8 cellular contexts compared by ENCODE assay signal in genomic region chr2:10043256-10043905, GRCh38. TPM values are rescaled to one million over a fixed set of nuclear protein-coding genes. Genes with fewer than 3 reads are reported as not detected.
A peak's percentile ranks its signal among the peaks of the same experiment; 100 is the strongest.
DNase-seq lines count a peak whose midpoint lies in the region; TF ChIP-seq lines count a peak whose summit lies in the region.

Gene KLF11, plus strand, starts transcription at chr2:10043550. Its CDS starts 167 bp downstream, at chr2:10043717.

- intact Hi-C loops in left ventricle myocardium inferior (cut with micrococcal nuclease) (no loop called here), transverse colon (cut with DNase I; ENCODE audit: low total_unique reads) (loop anchor here (1.0 kb wide), 1 partner anchor 36 kb away; no protein-coding TSS in a partner anchor)

- H3K36me3 Mint-ChIP-seq in HFFc6 (ENCODE audit: low read depth), result no peaks in the 10 kb centered on the region
- H3K36me3 Mint-ChIP-seq in T-helper 1 cell treated with Interleukin-12 subunit alpha and Interleukin-12 subunit beta and Interleukin-4 antibody, amounts not matched to agents 30 μg/mL and 1 μg/mL, for 36 hours (ENCODE audit: low read depth), result peaks cover 13% of the 10 kb centered on the region
- peaks cover 7% of the 10 kb centered on the region for H3K36me3 Mint-ChIP-seq in progenitor cell of endocrine pancreas (ENCODE audit: insufficient read depth)

- H3K36me3 ChIP-seq in left ventricle myocardium inferior, result peaks cover 23% of the 10 kb centered on the region
- H3K36me3 ChIP-seq in transverse colon, result no peaks in the 10 kb centered on the region

- TF ChIP-seq POLR2A in transverse colon (IDR thresholded peaks at IDR 0.05), result no peak

- peak; percentile 76 for DNase-seq in GF-D8 (lab: John Stamatoyannopoulos, UW)
- DNase-seq in HFFc6, result peak; percentile 65
- peak; percentile 5 for DNase-seq in NCI-H1105 (lab: John Stamatoyannopoulos, UW)
- DNase-seq in amniotic stem cell (lab: John Stamatoyannopoulos, UW), result peak; percentile 70
- peak; percentile 95 for DNase-seq in left ventricle myocardium inferior
- peak; percentile 60 for DNase-seq in progenitor cell of endocrine pancreas (ENCODE audit: low spot score, unreplicated experiment)
- peak; percentile 94 for DNase-seq in transverse colon

- H3K4me3 ChIP-seq in left ventricle myocardium inferior, result peak within 1 kb of the TSS; percentile 70
- peak within 1 kb of the TSS; percentile 56 to 71 (median 63) for H3K4me3 ChIP-seq in transverse colon

- peak within 1 kb of the TSS; percentile 89 for H3K4me3 Mint-ChIP-seq in HFFc6
- H3K4me3 Mint-ChIP-seq in T-helper 1 cell treated with Interleukin-12 subunit alpha and Interleukin-12 subunit beta and Interleukin-4 antibody, amounts not matched to agents 30 μg/mL and 1 μg/mL, for 36 hours, result peak within 1 kb of the TSS; percentile 88
- H3K4me3 Mint-ChIP-seq in progenitor cell of endocrine pancreas (ENCODE audit: low read depth), result peak within 1 kb of the TSS; percentile 69

- H3K9me3 Mint-ChIP-seq in HFFc6 (no peaks in the 10 kb centered on the region; the same call in 1 of the 2 replicates), progenitor cell of endocrine pancreas (ENCODE audit: low read depth) (peaks cover 5% of the 10 kb centered on the region)
- H3K9me3 Mint-ChIP-seq in T-helper 1 cell treated with Interleukin-12 subunit alpha and Interleukin-12 subunit beta and Interleukin-4 antibody, amounts not matched to agents 30 μg/mL and 1 μg/mL, for 36 hours, result no peaks in the 10 kb centered on the region

- H3K4me1 Mint-ChIP-seq in HFFc6 (ENCODE audit: low read depth) (peaks cover 13% of the 10 kb centered on the region), progenitor cell of endocrine pancreas (ENCODE audit: low read depth) (peaks cover 4% of the 10 kb centered on the region)
- peaks cover 17% of the 10 kb centered on the region for H3K4me1 Mint-ChIP-seq in T-helper 1 cell treated with Interleukin-12 subunit alpha and Interleukin-12 subunit beta and Interleukin-4 antibody, amounts not matched to agents 30 μg/mL and 1 μg/mL, for 36 hours (ENCODE audit: low read depth)

- TF ChIP-seq EP300 in transverse colon (IDR thresholded peaks at IDR 0.05; ENCODE audit: low read depth), result peak; percentile 81

- TF ChIP-seq CTCF in HFFc6 (IDR thresholded peaks at IDR 0.05) (no peak), left ventricle myocardium inferior (IDR thresholded peaks at IDR 0.05; ENCODE audit: borderline replicate concordance) (no peak), progenitor cell of endocrine pancreas (IDR thresholded peaks at IDR 0.05; ENCODE audit: unreplicated experiment) (no peak), transverse colon (IDR thresholded peaks at IDR 0.05) (no peak)

- H3K27me3 ChIP-seq in left ventricle myocardium inferior (ENCODE audit: low read depth) (no peaks in the 10 kb centered on the region), transverse colon (no peaks in the 10 kb centered on the region)

- H3K27ac ChIP-seq in left ventricle myocardium inferior (replicated peaks) (peak within 1 kb of the TSS; percentile 100), transverse colon (peak within 1 kb of the TSS; percentile 96 to 99 (median 97))

- H3K9me3 ChIP-seq in left ventricle myocardium inferior (replicated peaks) (no peaks in the 10 kb centered on the region), transverse colon (no peaks in the 10 kb centered on the region)

- WGBS in transverse colon (ENCODE audit: low coverage in 1 of 2), 2 donors, result 0% methylated on average over 22 of the region's 104 CpGs; no CpG with 5 or more reads in 1 of the 2 donors

- H3K27me3 Mint-ChIP-seq in HFFc6 (ENCODE audit: insufficient read depth), result peaks cover 5% of the 10 kb centered on the region
- H3K27me3 Mint-ChIP-seq in T-helper 1 cell treated with Interleukin-12 subunit alpha and Interleukin-12 subunit beta and Interleukin-4 antibody, amounts not matched to agents 30 μg/mL and 1 μg/mL, for 36 hours (ENCODE audit: low read depth), result peaks cover 35% of the 10 kb centered on the region
- peaks cover 57% of the 10 kb centered on the region for H3K27me3 Mint-ChIP-seq in progenitor cell of endocrine pancreas

- H3K4me1 ChIP-seq in left ventricle myocardium inferior, result peaks cover 89% of the 10 kb centered on the region
- peaks cover 19 to 55% (median 39%) of the 10 kb centered on the region in 4 donors for H3K4me1 ChIP-seq in transverse colon

- in situ Hi-C loops in transverse colon (cut with MboI; ENCODE audit: low pct_ligation_motif_present in 1 of 4, low pct_unique_long_range_greater_than_20kb in 1 of 4, low sequenced_read_pairs in 3 of 4), result loop anchor here in 2 of 4 donors (10.0 kb wide), 1 partner anchor 239 kb away; no protein-coding TSS in a partner anchor

- peak within 1 kb of the TSS; percentile 95 for H3K27ac Mint-ChIP-seq in HFFc6
- peak within 1 kb of the TSS; percentile 80 for H3K27ac Mint-ChIP-seq in T-helper 1 cell treated with Interleukin-12 subunit alpha and Interleukin-12 subunit beta and Interleukin-4 antibody, amounts not matched to agents 30 μg/mL and 1 μg/mL, for 36 hours
- peak within 1 kb of the TSS; percentile 91 for H3K27ac Mint-ChIP-seq in progenitor cell of endocrine pancreas

RNA-seq across cellular contexts. Expression of gene KLF11, which starts in this region (rescaled TPM):
- 1 to 10 TPM; 2.8 to 3.9 (median 3.6) TPM for total RNA-seq in HFFc6 (2021; fragmentation: NEBNext Ultra II Directional; extraction: Animal tissue kit (Norgen Biotek cat#: 25700))
- total RNA-seq in left ventricle myocardium inferior, result 20.8 TPM
- 3.5 and 4.6 TPM in 2 replicates for total RNA-seq in progenitor cell of endocrine pancreas
- total RNA-seq in transverse colon, result 10 to 100 TPM in 2 of 4 donors, 1 to 10 TPM in 2; 6.6 to 17.0 (median 10.5) TPM

Comparison
In these comparisons a context has a peak if more than half of its experiments do, and no peak if none do; other contexts are left out.
1. Peak in every context shown above with its lines: DNase-seq, H3K4me3 ChIP-seq and H3K27ac ChIP-seq.
2. DNase-seq: peak in every context shown above with its lines; median percentile 95 in left ventricle myocardium inferior; 94 in transverse colon; 76 in GF-D8; 70 in amniotic stem cell; 65 in HFFc6; 60 in progenitor cell of endocrine pancreas; 5 in NCI-H1105.